In genomic region chr1:94061513-94062443, GRCh38 we compare ENCODE assay signal across 8 cellular contexts. TPM values are rescaled to one million over a fixed set of nuclear protein-coding genes. Genes with fewer than 3 reads are reported as not detected.
DNase-seq lines count a peak whose midpoint lies in the region; ATAC-seq and TF ChIP-seq lines count a peak whose summit lies in the region.

No MANE protein-coding gene starts in this region.

- POLR2A ChIA-PET in activated CD8-positive, alpha-beta T cell treated with anti-CD3 and anti-CD28 coated beads, Interleukin-2, amount 10 ng/mL, durations not matched to agents 7 days and 5 days (lab: Charles Lee) = interaction anchor here (1.1 kb wide), 1 partner anchor 16 kb away, joined by 3 read pairs; no protein-coding TSS in a partner anchor

- H3K27ac Mint-ChIP-seq in CD14-positive monocyte (no peak overlapping the region), osteocyte (ENCODE audit: unreplicated experiment) (peak overlapping the region; percentile 67)
- no peak overlapping the region for H3K27ac Mint-ChIP-seq in activated CD8-positive, alpha-beta T cell treated with anti-CD3 and anti-CD28 coated beads, Interleukin-2, amount 10 ng/mL, durations not matched to agents 7 days and 5 days

- no peaks in the 10 kb centered on the region for H3K9me3 Mint-ChIP-seq in CD14-positive monocyte
- H3K9me3 Mint-ChIP-seq in activated CD8-positive, alpha-beta T cell treated with anti-CD3 and anti-CD28 coated beads, Interleukin-2, amount 10 ng/mL, durations not matched to agents 7 days and 5 days (ENCODE audit: insufficient read depth) = no peaks in the 10 kb centered on the region
- H3K9me3 Mint-ChIP-seq in osteocyte (ENCODE audit: unreplicated experiment) = no peaks in the 10 kb centered on the region

- ATAC-seq in GM18868 (IDR thresholded peaks at IDR 0.05; ENCODE audit: unreplicated experiment) = peak; percentile 81
- ATAC-seq in HG03045 (IDR thresholded peaks at IDR 0.05; ENCODE audit: unreplicated experiment) = peak; percentile 69
- ATAC-seq in activated CD8-positive, alpha-beta T cell treated with anti-CD3 and anti-CD28 coated beads, Interleukin-2, amount 10 ng/mL, durations not matched to agents 7 days and 5 days = peak; percentile 80
- peak; percentile 86 for ATAC-seq in foreskin keratinocyte

- DNase-seq in CD14-positive monocyte (ENCODE audit: low spot score) (no peak), NCI-H2227 (lab: John Stamatoyannopoulos, UW; ENCODE audit: unreplicated experiment) (peak; percentile 59), foreskin keratinocyte (peak in 1 of 2 donors; percentile 45), osteocyte (ENCODE audit: extremely low spot score, unreplicated experiment) (no peak)
- peak; percentile 54 for DNase-seq in activated CD8-positive, alpha-beta T cell treated with anti-CD3 and anti-CD28 coated beads, Interleukin-2, amount 10 ng/mL, durations not matched to agents 7 days and 5 days
- DNase-seq in effector CD4-positive, alpha-beta T cell = no peak

- CTCF ChIA-PET in activated CD8-positive, alpha-beta T cell treated with anti-CD3 and anti-CD28 coated beads, Interleukin-2, amount 10 ng/mL, durations not matched to agents 7 days and 5 days (lab: Charles Lee) = interaction anchor here (0.7 to 4.6 kb wide), 26 partner anchors 9 to 744 kb away, joined by 3 to 64 read pairs (median 4); partner anchors contain the start of gene ARHGAP29

- H3K4me1 ChIP-seq in foreskin keratinocyte = no peaks in the 10 kb centered on the region

- H3K27ac ChIP-seq in foreskin keratinocyte = no peak overlapping the region

- intact Hi-C loops in CD14-positive monocyte (cut with micrococcal nuclease) = loop anchor here (5.0 kb wide), 1 partner anchor 276 kb away; no protein-coding TSS in a partner anchor

- TF ChIP-seq CTCF in CD14-positive monocyte (IDR thresholded peaks at IDR 0.05) = peak; percentile 91
- peak; percentile 91 for TF ChIP-seq CTCF in foreskin keratinocyte (conservative IDR thresholded peaks at IDR 0.05)
- peak; percentile 80 for TF ChIP-seq CTCF in osteocyte (IDR thresholded peaks at IDR 0.05)

- H3K27me3 ChIP-seq in foreskin keratinocyte = peaks cover 15% of the 10 kb centered on the region

- H3K36me3 Mint-ChIP-seq in CD14-positive monocyte (no peaks in the 10 kb centered on the region), osteocyte (ENCODE audit: unreplicated experiment) (no peaks in the 10 kb centered on the region)
- H3K36me3 Mint-ChIP-seq in activated CD8-positive, alpha-beta T cell treated with anti-CD3 and anti-CD28 coated beads, Interleukin-2, amount 10 ng/mL, durations not matched to agents 7 days and 5 days (ENCODE audit: low read depth) = no peaks in the 10 kb centered on the region

- H3K4me3 Mint-ChIP-seq in CD14-positive monocyte = peak overlapping the region in 1 of 2 donors; percentile 32
- H3K4me3 Mint-ChIP-seq in activated CD8-positive, alpha-beta T cell treated with anti-CD3 and anti-CD28 coated beads, Interleukin-2, amount 10 ng/mL, durations not matched to agents 7 days and 5 days = no peak overlapping the region
- no peak overlapping the region for H3K4me3 Mint-ChIP-seq in osteocyte (ENCODE audit: unreplicated experiment)

- peaks cover 20 to 42% (median 21%) of the 10 kb centered on the region in 3 donors for H3K27me3 Mint-ChIP-seq in CD14-positive monocyte (ENCODE audit: low read depth in 3 of 3)
- peaks cover 23% of the 10 kb centered on the region for H3K27me3 Mint-ChIP-seq in activated CD8-positive, alpha-beta T cell treated with anti-CD3 and anti-CD28 coated beads, Interleukin-2, amount 10 ng/mL, durations not matched to agents 7 days and 5 days (ENCODE audit: low read depth)
- no peaks in the 10 kb centered on the region for H3K27me3 Mint-ChIP-seq in osteocyte (ENCODE audit: unreplicated experiment)

- H3K4me1 Mint-ChIP-seq in CD14-positive monocyte (peaks cover 2% of the 10 kb centered on the region), osteocyte (ENCODE audit: unreplicated experiment) (peaks cover 64% of the 10 kb centered on the region)
- H3K4me1 Mint-ChIP-seq in activated CD8-positive, alpha-beta T cell treated with anti-CD3 and anti-CD28 coated beads, Interleukin-2, amount 10 ng/mL, durations not matched to agents 7 days and 5 days (ENCODE audit: low read depth) = no peaks in the 10 kb centered on the region

RNA-seq across cellular contexts. Expression of gene ABCA4, which starts 59.2 kb away (rescaled TPM):
- polyA plus RNA-seq in CD14-positive monocyte (not detected), foreskin keratinocyte (0.02 TPM in 1 of 2 replicates, not detected in the other)
- not detected for total RNA-seq in activated CD8-positive, alpha-beta T cell treated with anti-CD3 and anti-CD28 coated beads, Interleukin-2, amount 10 ng/mL, durations not matched to agents 7 days and 5 days
- total RNA-seq in foreskin keratinocyte (0.03 TPM in 1 of 2 replicates, not detected in the other), osteocyte (6.0 and 6.6 TPM in 2 replicates)

Comparison
In these comparisons a context has a peak if more than half of its experiments do, and no peak if none do; other contexts are left out.
1. DNase-seq: peak in NCI-H2227 (single experiment) and activated CD8-positive, alpha-beta T cell treated with anti-CD3 and anti-CD28 coated beads, Interleukin-2, amount 10 ng/mL, durations not matched to agents 7 days and 5 days (single experiment); none in CD14-positive monocyte (single experiment), osteocyte (single experiment) and effector CD4-positive, alpha-beta T cell (single experiment).
2. Peak in every context shown above with its lines, with median percentiles within 50 percentile points of each other: CTCF ChIP-seq and ATAC-seq.